ENCODE assay signal across 20 cellular contexts in genomic region chr1:51224255-51224654, GRCh38. TPM values are rescaled to one million over a fixed set of nuclear protein-coding genes. Genes with fewer than 3 reads are reported as not detected.
DNase-seq lines count a peak whose midpoint lies in the region; ATAC-seq, FAIRE-seq and TF ChIP-seq lines count a peak whose summit lies in the region.
"Had no signal": no experiment of that assay in that cellular context is flagged by ENCODE, and none has a peak within 500 bp of the region (broad histone marks: within the 10 kb centered on the region; RNA-seq: fewer than 3 reads in every experiment).

No MANE protein-coding gene starts in this region.

- intact Hi-C loops in HepG2 (cut with micrococcal nuclease; ENCODE audit: unreplicated experiment), result no loop called here
- intact Hi-C loops in right lobe of liver (cut with DNase I), result no loop called here
- intact Hi-C loops in K562 (cut with micrococcal nuclease), result no loop called here

- H4K20me1 ChIP-seq in HepG2 (ENCODE audit: insufficient read depth, low read length) (no peaks in the 10 kb centered on the region), K562 (replicated peaks; ENCODE audit: control insufficient read depth, insufficient read depth, low read length) (no peaks in the 10 kb centered on the region)
- H4K20me1 ChIP-seq: BLaER1 treated with 17β-estradiol and CSF1 and Interleukin-3, amounts not matched to agents 10 nM and 100 nM had no signal

- FAIRE-seq in HepG2 (lab: Jason Lieb, UNC), result no peak
- no peak for FAIRE-seq in K562 (lab: Jason Lieb, UNC)
- FAIRE-seq: A549, D721Med, GM12892, GM18507 had no signal

- H3K79me2 ChIP-seq in HepG2 (ENCODE audit: insufficient read depth, low read length) (no peaks in the 10 kb centered on the region), K562 (ENCODE audit: control insufficient read depth, insufficient read depth, low read length) (no peaks in the 10 kb centered on the region)

- CTCF ChIA-PET in HepG2 (lab: Yijun Ruan, JAX; ENCODE audit: low intra/inter-chr PET ratio, low total read pairs), result no interaction called here
- CTCF ChIA-PET in K562 (lab: Yijun Ruan, JAX; ENCODE audit: low intra/inter-chr PET ratio), result no interaction called here

- BruUV-seq in HepG2 (replicated peaks; lab: Mats Ljungman, UMichigan) (no TSS peak), K562 (replicated peaks; lab: Mats Ljungman, UMichigan) (no TSS peak)

- in situ Hi-C loops in HepG2 (cut with HindIII; ENCODE audit: extremely low pct_ligation_motif_present, low pct_unique_long_range_greater_than_20kb), result no loop called here
- in situ Hi-C loops in K562 (cut with MboI), result no loop called here

- H3K9ac ChIP-seq in HepG2 (ENCODE audit: insufficient read depth, low read depth, low read length) (no peak overlapping the region), K562 (ENCODE audit: insufficient read depth in 1 of 2, low read depth in 2 of 2, low read length in 2 of 2) (no peak overlapping the region)
- H3K9ac ChIP-seq: BLaER1 treated with 17β-estradiol and CSF1 and Interleukin-3, amounts not matched to agents 10 nM and 100 nM had no signal

- TF ChIP-seq EP300 in HepG2 (IDR thresholded peaks at IDR 0.05; ENCODE audit: low read depth in 2 of 2, low read length in 2 of 2) (no peak), HepG2 (CRISPR knock-in tag; IDR thresholded peaks at IDR 0.05; ENCODE audit: borderline replicate concordance) (no peak), K562 (IDR thresholded peaks at IDR 0.05; ENCODE audit: low read length) (no peak)

- no peak for TF ChIP-seq CTCF in HepG2 (CRISPR knock-in tag; IDR thresholded peaks at IDR 0.05)
- no peak for TF ChIP-seq CTCF in right lobe of liver (IDR thresholded peaks at IDR 0.05)
- TF ChIP-seq CTCF in K562 (IDR thresholded peaks at IDR 0.05 in 2 of 3, conservative IDR thresholded peaks at IDR 0.05 in 1 of 3; ENCODE audit: insufficient read depth in 2 of 3, low read depth in 1 of 3, low read length in 3 of 3), result no peak
- no peak for TF ChIP-seq CTCF in coronary artery (IDR thresholded peaks at IDR 0.05)

- H2AFZ ChIP-seq in HepG2 (ENCODE audit: low read length) (no peak overlapping the region), K562 (ENCODE audit: low read depth, low read length) (no peak overlapping the region)

- no peaks in the 10 kb centered on the region for H3K36me3 ChIP-seq in HepG2 (replicated peaks in 1 of 2; ENCODE audit: control insufficient read depth in 1 of 2, insufficient read depth in 2 of 2, low read length in 2 of 2)
- H3K36me3 ChIP-seq in right lobe of liver, result no peaks in the 10 kb centered on the region
- H3K36me3 ChIP-seq in K562 (ENCODE audit: control insufficient read depth, insufficient read depth, low read length), result no peaks in the 10 kb centered on the region
- H3K36me3 ChIP-seq: BLaER1 treated with 17β-estradiol and CSF1 and Interleukin-3, amounts not matched to agents 10 nM and 100 nM had no signal

- H3K4me2 ChIP-seq in HepG2 (ENCODE audit: low read depth, low read length), result no peak overlapping the region
- no peak overlapping the region for H3K4me2 ChIP-seq in K562 (ENCODE audit: insufficient read depth, low read length)
- H3K4me2 ChIP-seq: A549; BLaER1 treated with 17β-estradiol and CSF1 and Interleukin-3, amounts not matched to agents 10 nM and 100 nM had no signal

- no peak for TF ChIP-seq POLR2A in HepG2 (IDR thresholded peaks at IDR 0.05; ENCODE audit: insufficient read depth in 1 of 2, low read depth in 2 of 2, low read length in 2 of 2)
- no peak for TF ChIP-seq POLR2A in right lobe of liver (IDR thresholded peaks at IDR 0.05)
- TF ChIP-seq POLR2A in K562 (conservative IDR thresholded peaks at IDR 0.05), result no peak

- no peak for TF ChIP-seq RAD21 in HepG2 (CRISPR knock-in tag; IDR thresholded peaks at IDR 0.05)
- no peak for TF ChIP-seq RAD21 in K562 (CRISPR knock-in tag; conservative IDR thresholded peaks at IDR 0.05 in 1 of 2, IDR thresholded peaks at IDR 0.05 in 1 of 2)

- H3K9me1 ChIP-seq in K562 (ENCODE audit: control insufficient read depth, insufficient read depth, low read length), result no peaks in the 10 kb centered on the region

- 59% methylated on average over 6 of the region's 6 CpGs for WGBS in HepG2 (ENCODE audit: low lambda C conversion rate)
- 95% methylated on average over 6 of the region's 6 CpGs for WGBS in right lobe of liver (ENCODE audit: insufficient coverage, low coverage, low lambda C conversion rate, missing lambda C conversion rate)
- WGBS in K562 (ENCODE audit: insufficient coverage, low coverage, missing lambda C conversion rate), result 31% methylated on average over 6 of the region's 6 CpGs

- no peaks in the 10 kb centered on the region for H3K9me3 ChIP-seq in HepG2 (ENCODE audit: low read length)
- no peaks in the 10 kb centered on the region for H3K9me3 ChIP-seq in right lobe of liver
- H3K9me3 ChIP-seq in K562 (replicated peaks; ENCODE audit: control insufficient read depth, insufficient read depth, low read depth, low read length), result no peaks in the 10 kb centered on the region; the same call in 1 of the 2 replicates
- H3K9me3 ChIP-seq: A549, Caco-2 had no signal

- POLR2A ChIA-PET in HepG2 (lab: Yijun Ruan, JAX), result no interaction called here
- POLR2A ChIA-PET in K562 (lab: Yijun Ruan, JAX), result interaction anchor here (3.9 kb wide), 1 partner anchor 11 kb away, joined by 21 read pairs; the partner anchor contains the start of gene RNF11

- no peak overlapping the region for H3K27ac ChIP-seq in HepG2 (ENCODE audit: extremely low read length, insufficient read depth, low read length)
- H3K27ac ChIP-seq in right lobe of liver, result no peak overlapping the region
- no peak overlapping the region for H3K27ac ChIP-seq in K562 (ENCODE audit: extremely low read depth, low read depth, low read length)
- no peak overlapping the region for H3K27ac ChIP-seq in coronary artery
- H3K27ac ChIP-seq: 22Rv1; A549; BLaER1 treated with 17β-estradiol and CSF1 and Interleukin-3, amounts not matched to agents 10 nM and 100 nM; C4-2B had no signal

- DNase-seq in HepG2 (ENCODE audit: low spot score) (no peak), right lobe of liver (no peak), K562 (ENCODE audit: extremely low read depth in 1 of 4, low spot score in 3 of 4) (no peak), islet precursor cell (peak; percentile 20), coronary artery (ENCODE audit: low spot score) (no peak)
- no peak for DNase-seq in activated effector memory CD4-positive, alpha-beta T cell treated with anti-CD3 and anti-CD28 coated beads, Interleukin-2, amount 50 U/mL, for 16 hours
- DNase-seq: AML-193; Caco-2; Calu3; CD4-positive, alpha-beta T cell; CD8-positive, alpha-beta T cell; DMS79 treated with DMSO at 0.1 percent for 48 hours; GF-D8 had no signal

- no peak overlapping the region for H3K4me3 ChIP-seq in HepG2 (replicated peaks in 1 of 3; ENCODE audit: insufficient read depth in 1 of 3, low read depth in 2 of 3, low read length in 3 of 3)
- no peak overlapping the region for H3K4me3 ChIP-seq in right lobe of liver
- H3K4me3 ChIP-seq in K562, result no peak overlapping the region
- no peak overlapping the region for H3K4me3 ChIP-seq in coronary artery
- H3K4me3 ChIP-seq: A549; BLaER1 treated with 17β-estradiol and CSF1 and Interleukin-3, amounts not matched to agents 10 nM and 100 nM had no signal

- H3K4me1 ChIP-seq in HepG2 (ENCODE audit: insufficient read depth, low read length), result no peaks in the 10 kb centered on the region
- H3K4me1 ChIP-seq in right lobe of liver, result no peaks in the 10 kb centered on the region
- no peaks in the 10 kb centered on the region; a peak in 1 of 5 replicates for H3K4me1 ChIP-seq in K562 (replicated peaks in 1 of 2; ENCODE audit: control insufficient read depth in 2 of 2, insufficient read depth in 2 of 2, low read length in 2 of 2)
- H3K4me1 ChIP-seq: A549, Caco-2 had no signal

- ATAC-seq in HepG2, result no peak
- ATAC-seq in right lobe of liver, result no peak
- ATAC-seq in K562, result no peak
- ATAC-seq: A549; CD8-positive, alpha-beta T cell had no signal

- H3K27me3 ChIP-seq in HepG2 (ENCODE audit: control insufficient read depth in 1 of 2, insufficient read depth in 2 of 2, low read length in 2 of 2), result peaks cover 0 to 3% of the 10 kb centered on the region in 2 experiments; a peak in 1 of 5 replicates
- H3K27me3 ChIP-seq in right lobe of liver, result no peaks in the 10 kb centered on the region
- H3K27me3 ChIP-seq in K562 (ENCODE audit: control insufficient read depth in 2 of 2, insufficient read depth in 2 of 2, low read length in 2 of 2), result no peaks in the 10 kb centered on the region
- H3K27me3 ChIP-seq: BLaER1 treated with 17β-estradiol and CSF1 and Interleukin-3, amounts not matched to agents 10 nM and 100 nM had no signal

RNA-seq across cellular contexts. Expression of gene RNF11, which starts 11.8 kb away (rescaled TPM):
- total RNA-seq in HepG2 (2016; rRNA removed; fragmentation: Illumina TruSeq; extraction: Trizol) (41.2 and 49.0 TPM in 2 replicates), right lobe of liver (10 to 100 TPM; 35.1 to 60.1 (median 50.0) TPM), K562 (2014; rRNA removed) (24.7 and 37.3 TPM in 2 replicates), K562 (2014; rRNA removed; fragmentation: Illumina TruSeq; extraction: Trizol) (29.5 and 30.1 TPM in 2 replicates), K562 (2015; rRNA removed; fragmentation: Illumina TruSeq; extraction: Trizol) (20.3 and 20.6 TPM in 2 replicates), K562 (2021) (19.9 and 23.1 TPM in 2 replicates)
- 40.4 and 41.7 TPM in 2 replicates for total RNA-seq in HepG2 (2016; cell fraction: cytosol; rRNA removed; fragmentation: Illumina TruSeq; extraction: Trizol; ENCODE audit: low read depth)
- 44.1 and 44.9 TPM in 2 replicates for total RNA-seq in HepG2 (2016; cell fraction: insoluble cytoplasmic fraction; rRNA removed; fragmentation: Illumina TruSeq; extraction: Trizol)
- 108 and 109 TPM in 2 replicates for total RNA-seq in HepG2 (2016; cell fraction: membrane; rRNA removed; fragmentation: Illumina TruSeq; extraction: Trizol)
- 14.6 and 15.0 TPM in 2 replicates for total RNA-seq in HepG2 (2016; cell fraction: nucleus; rRNA removed; fragmentation: Illumina TruSeq; extraction: Trizol)
- polyA plus RNA-seq in HepG2 (2011; rRNA removed) (41.1 and 48.8 TPM in 2 replicates), K562 (2011; rRNA removed) (23.1 and 34.3 TPM in 2 replicates), K562 (2014; fragmentation: Illumina TruSeq; extraction: Trizol) (25.8 and 27.2 TPM in 2 replicates), K562 (2014; fragmentation: Nextera tagmentation; extraction: Ambion mirVana) (1 to 10 TPM; 5.7 to 6.1 TPM), K562 (2014; rRNA removed) (22.1 and 22.2 TPM in 2 replicates)
- 22.4 and 47.6 TPM in 2 replicates for polyA plus RNA-seq in HepG2 (2011; cell fraction: cytosol; rRNA removed)
- 9.7 and 20.8 TPM in 2 replicates for polyA plus RNA-seq in HepG2 (2011; cell fraction: nucleus; rRNA removed)
- polyA plus RNA-seq in HepG2 (2012), result 50.9 and 62.3 TPM in 2 replicates
- 51.9 and 57.1 TPM in 2 replicates for polyA plus RNA-seq in HepG2 (2016; cell fraction: cytosol; fragmentation: Illumina TruSeq; extraction: Trizol; ENCODE audit: low read depth)
- 45.2 and 55.5 TPM in 2 replicates for polyA plus RNA-seq in HepG2 (2016; cell fraction: insoluble cytoplasmic fraction; fragmentation: Illumina TruSeq; extraction: Trizol; ENCODE audit: low read depth)
- 101 and 102 TPM in 2 replicates for polyA plus RNA-seq in HepG2 (2016; cell fraction: membrane; fragmentation: Illumina TruSeq; extraction: Trizol; ENCODE audit: low read depth)
- polyA plus RNA-seq in HepG2 (2016; cell fraction: nucleus; fragmentation: Illumina TruSeq; extraction: Trizol; ENCODE audit: insufficient read depth, low read depth), result 23.0 and 30.8 TPM in 2 replicates
- 56.8 and 62.3 TPM in 2 replicates for polyA minus RNA-seq in HepG2 (2011; rRNA and poly(A)+ RNA removed; ENCODE audit: low replicate concordance)
- 36.2 and 53.5 TPM in 2 replicates for polyA minus RNA-seq in HepG2 (2011; cell fraction: cytosol; rRNA and poly(A)+ RNA removed)
- polyA minus RNA-seq in HepG2 (2011; cell fraction: nucleus; rRNA and poly(A)+ RNA removed), result 20.1 and 41.4 TPM in 2 replicates
- total RNA-seq in K562 (2011; cell fraction: chromatin; rRNA removed; ENCODE audit: low replicate concordance), result 16.1 and 30.6 TPM in 2 replicates
- total RNA-seq in K562 (2011; cell fraction: nucleolus; rRNA removed), result 7.5 and 10.5 TPM in 2 replicates
- 14.1 and 21.9 TPM in 2 replicates for total RNA-seq in K562 (2011; cell fraction: nucleoplasm; rRNA removed)
- polyA plus RNA-seq in K562 (2011; cell fraction: cytosol; rRNA removed), result 22.7 and 34.7 TPM in 2 replicates
- 19.5 and 25.7 TPM in 2 replicates for polyA plus RNA-seq in K562 (2011; cell fraction: nucleus; rRNA removed)
- polyA plus RNA-seq in K562 (2012), result 18.4 and 29.0 TPM in 2 replicates
- 61.8 and 65.2 TPM in 2 replicates for polyA minus RNA-seq in K562 (2011; rRNA and poly(A)+ RNA removed)
- polyA minus RNA-seq in K562 (2011; cell fraction: cytosol; rRNA and poly(A)+ RNA removed), result 19.0 and 20.3 TPM in 2 replicates
- polyA minus RNA-seq in K562 (2011; cell fraction: nucleus; rRNA and poly(A)+ RNA removed), result 3.5 and 11.7 TPM in 2 replicates

Comparison
In these comparisons a context has a peak if more than half of its experiments do, and no peak if none do; other contexts are left out.
1. Of the 241 proteins assayed by ChIP-seq in both HepG2 and K562: peak only in HepG2: MNT; only in K562: ZNF121; in both: none; in neither: 239.